In the genomic region with DNA sequence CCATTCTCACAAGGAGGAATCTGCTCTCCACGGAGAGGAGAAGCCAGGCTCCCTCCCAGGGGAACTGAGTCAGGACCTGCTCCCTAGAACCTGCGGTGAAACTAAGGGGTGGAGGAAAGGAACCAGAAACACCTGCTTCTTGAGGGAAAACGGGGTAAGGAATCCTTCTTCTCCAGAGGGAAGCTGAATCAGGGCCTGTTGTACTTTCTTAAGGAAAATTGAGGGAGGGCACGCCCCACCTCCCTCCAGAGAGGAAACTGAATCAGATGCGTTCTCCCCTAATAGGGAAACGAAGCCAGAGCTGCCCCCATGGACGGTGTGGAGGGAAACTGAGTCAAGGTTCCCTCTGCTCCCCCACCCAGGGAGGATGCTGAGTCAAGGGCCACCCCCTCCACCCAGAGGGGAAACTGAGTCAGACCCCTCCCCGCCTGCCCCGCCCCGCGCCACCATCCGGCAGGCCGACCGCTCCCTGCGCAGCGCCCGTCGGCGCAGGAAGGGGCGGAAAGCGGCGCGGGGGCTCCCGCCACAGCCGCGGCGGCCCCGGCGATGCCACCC, we compare ENCODE assay signal across 8 cellular contexts. TPM values are rescaled to one million over a fixed set of nuclear protein-coding genes. Genes with fewer than 3 reads are reported as not detected.
DNase-seq lines count a peak whose midpoint lies in the region; ATAC-seq and TF ChIP-seq lines count a peak whose summit lies in the region.

No MANE protein-coding gene starts in this region.

- H3K79me2 ChIP-seq in Karpas-422 (ENCODE audit: low read length): peaks cover 22% of the 10 kb centered on the region

- DNase-seq in Karpas-422 (no peak), dermis blood vessel endothelial cell (peak; percentile 65), mucosa of gallbladder (ENCODE audit: low spot score) (no peak), OCI-M1 (lab: John Stamatoyannopoulos, UW) (no peak)

- no peak for TF ChIP-seq CTCF in nephron (IDR thresholded peaks at IDR 0.05; ENCODE audit: unreplicated experiment in 3 of 3)

- H3K27ac Mint-ChIP-seq in nephron: peak overlapping the region in 2 of 3 experiments; percentile 41 to 74

- H4K20me1 ChIP-seq in Karpas-422 (ENCODE audit: insufficient read depth, low read depth, low read length): peaks cover 20% of the 10 kb centered on the region

- ATAC-seq in GM19351 (IDR thresholded peaks at IDR 0.05; ENCODE audit: unreplicated experiment) (peak; percentile 16), GM19328 (IDR thresholded peaks at IDR 0.05; ENCODE audit: unreplicated experiment) (no peak), HG02970 (IDR thresholded peaks at IDR 0.05; ENCODE audit: low FRiP score, unreplicated experiment) (no peak)

- no peaks in the 10 kb centered on the region for H3K27me3 Mint-ChIP-seq in nephron (ENCODE audit: low read depth)

- no peaks in the 10 kb centered on the region for H3K9me3 Mint-ChIP-seq in nephron

- H3K4me3 ChIP-seq in Karpas-422 (ENCODE audit: low read length): peak overlapping the region; percentile 100

- peak overlapping the region; percentile 99 for H3K9ac ChIP-seq in Karpas-422 (ENCODE audit: low read length)

- no peaks in the 10 kb centered on the region for H3K27me3 ChIP-seq in Karpas-422 (ENCODE audit: low read length)

- H3K36me3 ChIP-seq in Karpas-422 (ENCODE audit: insufficient read depth, low read length): peaks cover 26% of the 10 kb centered on the region

- H2AFZ ChIP-seq in Karpas-422 (ENCODE audit: low read length): no peak overlapping the region

- peak overlapping the region; percentile 83 to 89 (median 87) for H3K4me3 Mint-ChIP-seq in nephron

- H3K9me3 ChIP-seq in Karpas-422 (ENCODE audit: low read length): no peaks in the 10 kb centered on the region

- peak overlapping the region; percentile 58 for H3K27ac ChIP-seq in Karpas-422 (ENCODE audit: low read length)

- H3K4me1 ChIP-seq in Karpas-422 (ENCODE audit: low read length): peaks cover 18% of the 10 kb centered on the region

- H3K4me1 Mint-ChIP-seq in nephron: peaks cover 7% of the 10 kb centered on the region

- H3K36me3 Mint-ChIP-seq in nephron (ENCODE audit: low read depth): peaks cover 32% of the 10 kb centered on the region

- peak overlapping the region; percentile 92 for H3K4me2 ChIP-seq in Karpas-422 (ENCODE audit: low read depth, low read length, poor library complexity, severe bottlenecking)

- no peaks in the 10 kb centered on the region for H3K9me2 ChIP-seq in Karpas-422 (replicated peaks; ENCODE audit: insufficient read depth, low read length)

RNA-seq across cellular contexts. Expression of gene RELA, which starts 0.4 kb away (rescaled TPM):
- 42.6 and 44.0 TPM in 2 replicates for total RNA-seq in Karpas-422 (2014; rRNA removed; shearing (Covaris generic); ENCODE audit: low replicate concordance)
- total RNA-seq in dermis blood vessel endothelial cell (17.3 and 17.7 TPM in 2 replicates), mucosa of gallbladder (84.2 TPM)

RNA-seq across cellular contexts. Expression of gene SIPA1, which starts 24.4 kb away (rescaled TPM):
- 74.6 and 123 TPM in 2 replicates for total RNA-seq in Karpas-422 (2014; rRNA removed; shearing (Covaris generic); ENCODE audit: low replicate concordance)
- total RNA-seq in dermis blood vessel endothelial cell (72.2 and 102 TPM in 2 replicates), mucosa of gallbladder (74.7 TPM)

RNA-seq across cellular contexts. Expression of gene PCNX3, which starts 46.7 kb away (rescaled TPM):
- 20.4 and 28.5 TPM in 2 replicates for total RNA-seq in Karpas-422 (2014; rRNA removed; shearing (Covaris generic); ENCODE audit: low replicate concordance)
- total RNA-seq in dermis blood vessel endothelial cell (18.0 and 34.8 TPM in 2 replicates), mucosa of gallbladder (52.5 TPM)

RNA-seq across cellular contexts. Expression of gene MAP3K11, which starts 48.3 kb away (rescaled TPM):
- 11.8 and 28.0 TPM in 2 replicates for total RNA-seq in Karpas-422 (2014; rRNA removed; shearing (Covaris generic); ENCODE audit: low replicate concordance)
- total RNA-seq in dermis blood vessel endothelial cell (118 and 171 TPM in 2 replicates), mucosa of gallbladder (85.6 TPM)

RNA-seq across cellular contexts. Expression of gene KAT5, which starts 49.7 kb away (rescaled TPM):
- 17.8 and 23.9 TPM in 2 replicates for total RNA-seq in Karpas-422 (2014; rRNA removed; shearing (Covaris generic); ENCODE audit: low replicate concordance)
- total RNA-seq in dermis blood vessel endothelial cell (35.7 and 38.5 TPM in 2 replicates), mucosa of gallbladder (74.7 TPM)
